ENCODE assay signal across 29 cellular contexts in the genomic region with DNA sequence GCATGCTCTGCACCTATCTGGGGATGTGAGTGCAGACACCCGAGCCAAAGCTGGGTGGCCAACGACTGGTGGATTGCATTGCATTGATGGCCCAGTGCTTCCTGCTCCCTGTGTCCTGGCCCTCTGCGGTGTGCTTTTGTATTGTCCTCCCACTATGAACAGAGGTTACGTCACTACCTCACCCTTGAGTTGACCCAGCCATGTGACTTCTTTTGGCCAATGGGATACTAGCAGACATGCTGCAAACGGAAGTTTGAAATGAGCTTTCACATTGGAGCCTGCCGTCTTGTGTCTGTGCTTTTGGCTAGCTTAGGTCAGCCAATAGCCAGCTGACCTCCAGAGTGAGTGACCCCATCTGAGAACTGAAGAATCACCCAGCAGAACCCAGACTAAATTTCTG. TPM values are rescaled to one million over a fixed set of nuclear protein-coding genes. Genes with fewer than 3 reads are reported as not detected.
"Had no signal": no experiment of that assay in that cellular context is flagged by ENCODE, and none has a peak within 500 bp of the region (broad histone marks: within the 10 kb centered on the region; RNA-seq: fewer than 3 reads in every experiment).

No MANE protein-coding gene starts in this region.

- H3K36me3 Mint-ChIP-seq: memory B cell had no signal

- H3K4me1 Mint-ChIP-seq: activated B cell treated with CpG ODN at 0.5 μM for 24 hours; central memory CD8-positive, alpha-beta T cell; memory B cell; naive B cell had no signal

- DNase-seq: activated B cell treated with CpG ODN at 0.5 μM for 24 hours; activated CD4-positive, alpha-beta T cell treated with anti-CD3 and anti-CD28 coated beads for 48 hours; activated CD8-positive, alpha-beta memory T cell treated with anti-CD3 and anti-CD28 coated beads, Interleukin-2, amount 50 U/mL, for 4 hours; activated CD8-positive, alpha-beta T cell treated with anti-CD3 and anti-CD28 coated beads for 36 hours; activated effector memory CD4-positive, alpha-beta T cell treated with Interleukin-2 at 50 U/mL for 16 hours; activated naive CD4-positive, alpha-beta T cell treated with anti-CD3 and anti-CD28 coated beads, Interleukin-2, amount 50 U/mL, for 16 hours; activated T-cell treated with anti-CD3 and anti-CD28 coated beads, Interleukin-2, amount 50 U/mL, for 48 hours; cortex of kidney; effector CD4-positive, alpha-beta T cell; gastrocnemius medialis; head of caudate nucleus; mucosa of descending colon; naive B cell; stimulated activated CD4-positive, alpha-beta T cell treated with anti-CD3 and anti-CD28 coated beads, Interleukin-2, amount 100 ng/mL, for 24 hours; stimulated activated naive CD4-positive, alpha-beta T cell treated with Interleukin-2 at 50 U/mL for 16 hours; substantia nigra; T-helper 17 cell; tibial artery had no signal

- H3K27ac ChIP-seq: ascending aorta, gastrocnemius medialis, prostate gland, right atrium auricular region, tibial artery had no signal

- H3K4me3 ChIP-seq: ascending aorta, gastrocnemius medialis, mucosa of descending colon, prostate gland, right atrium auricular region, tibial artery had no signal

- H3K9me3 Mint-ChIP-seq: activated CD8-positive, alpha-beta T cell treated with anti-CD3 and anti-CD28 coated beads for 36 hours; central memory CD8-positive, alpha-beta T cell; neural crest cell had no signal

- H3K4me3 Mint-ChIP-seq: activated B cell treated with CpG ODN at 0.5 μM for 24 hours; activated CD8-positive, alpha-beta T cell treated with anti-CD3 and anti-CD28 coated beads for 36 hours; central memory CD8-positive, alpha-beta T cell; memory B cell; naive B cell; neural crest cell; T-helper 17 cell had no signal

- H3K27ac Mint-ChIP-seq: activated B cell treated with CpG ODN at 0.5 μM for 24 hours; activated CD8-positive, alpha-beta T cell treated with anti-CD3 and anti-CD28 coated beads for 36 hours; memory B cell; T-helper 17 cell had no signal

RNA-seq across cellular contexts. Expression of a gene that starts 15.3 kb away (rescaled TPM):
- total RNA-seq: activated B cell treated with CpG ODN at 0.5 μM for 24 hours; activated CD8-positive, alpha-beta T cell treated with anti-CD3 and anti-CD28 coated beads for 36 hours; ascending aorta; esophagus mucosa; gastrocnemius medialis; kidney epithelial cell; liver; mucosa of descending colon; neural crest cell; osteoblast; right atrium auricular region; skeletal muscle tissue; T-helper 17 cell had no signal
